8 cellular contexts compared by ENCODE assay signal in the genomic region with DNA sequence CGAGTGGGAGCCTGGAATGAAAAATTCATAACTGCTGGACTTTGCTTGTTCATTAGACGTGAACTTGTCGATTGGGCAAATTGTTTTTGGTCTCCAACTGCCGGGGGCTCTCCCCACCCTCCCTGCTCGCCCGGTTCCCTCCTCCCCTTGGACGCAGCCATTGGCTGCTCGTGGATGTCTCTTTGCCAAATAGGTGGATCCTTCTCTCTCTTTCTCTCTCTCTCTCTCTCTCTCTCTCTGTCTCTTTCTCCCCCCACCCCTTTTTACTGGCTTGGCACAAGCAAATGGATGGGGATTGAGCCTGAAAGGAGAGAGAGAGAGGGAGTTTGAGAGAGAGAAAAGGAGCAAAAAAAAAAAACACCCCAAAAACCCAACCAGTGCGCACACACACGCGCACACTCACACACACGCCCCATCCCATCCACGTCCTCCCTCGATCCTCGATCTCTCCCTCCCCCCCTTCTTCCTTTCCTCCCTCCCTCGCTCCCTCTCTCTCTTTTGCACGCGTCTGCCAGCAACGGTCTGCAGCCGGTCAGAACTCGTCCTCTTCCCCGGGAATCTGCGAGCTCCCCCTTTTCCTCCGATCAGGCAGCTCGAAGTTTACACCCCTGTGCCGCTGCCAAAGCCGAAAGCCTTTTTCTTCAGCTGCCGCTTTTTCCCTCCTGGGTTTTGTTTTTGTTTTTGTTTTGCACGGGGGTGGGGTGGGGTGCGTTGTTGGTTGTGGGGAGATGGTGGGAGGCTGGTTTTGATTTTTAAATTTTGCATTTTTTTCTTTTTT. TPM values are rescaled to one million over a fixed set of nuclear protein-coding genes. Genes with fewer than 3 reads are reported as not detected.
A peak's percentile ranks its signal among the peaks of the same experiment; 100 is the strongest.
DNase-seq lines count a peak whose midpoint lies in the region; ATAC-seq and TF ChIP-seq lines count a peak whose summit lies in the region.

No MANE protein-coding gene starts in this region.

- H3K4me3 Mint-ChIP-seq in activated naive CD4-positive, alpha-beta T cell treated with anti-CD3 and anti-CD28 coated beads for 36 hours = peak overlapping the region; percentile 70

- TF ChIP-seq POLR2A in adrenal gland (IDR thresholded peaks at IDR 0.05) = peak in 1 of 2 donors; percentile 44
- TF ChIP-seq POLR2A in heart left ventricle (IDR thresholded peaks at IDR 0.05) = no peak

- H3K27ac Mint-ChIP-seq in activated naive CD4-positive, alpha-beta T cell treated with anti-CD3 and anti-CD28 coated beads for 36 hours = no peak overlapping the region

- no peaks in the 10 kb centered on the region for H3K27me3 ChIP-seq in adrenal gland
- peaks cover 0 to 11% (median 0%) of the 10 kb centered on the region in 9 donors for H3K27me3 ChIP-seq in heart left ventricle
- H3K27me3 ChIP-seq in psoas muscle (ENCODE audit: insufficient read depth in 3 of 3, low read length in 2 of 3) = no peaks in the 10 kb centered on the region

- H3K4me3 ChIP-seq in adrenal gland (peak overlapping the region in 2 of 4 donors; percentile 32 to 56), heart left ventricle (peak overlapping the region in 11 of 12 donors; percentile 24 to 64 (median 50)), psoas muscle (peak overlapping the region; percentile 64)

- H3K27ac ChIP-seq in adrenal gland = peak overlapping the region; percentile 66 to 95 (median 87)
- peak overlapping the region; percentile 86 to 97 (median 93) for H3K27ac ChIP-seq in heart left ventricle
- peak overlapping the region; percentile 99 for H3K27ac ChIP-seq in psoas muscle

- H3K36me3 ChIP-seq in adrenal gland (replicated peaks in 1 of 2) (no peaks in the 10 kb centered on the region), heart left ventricle (peaks cover 0 to 15% (median 7%) of the 10 kb centered on the region in 9 donors), psoas muscle (ENCODE audit: insufficient read depth in 1 of 2, low read depth in 1 of 2) (peaks cover 0 to 8% of the 10 kb centered on the region in 2 donors)

- TF ChIP-seq CTCF in adrenal gland (IDR thresholded peaks at IDR 0.05) = peak in 1 of 6 experiments; percentile 39
- TF ChIP-seq CTCF in heart left ventricle (IDR thresholded peaks at IDR 0.05) = peak in 2 of 12 donors; percentile 2 to 3
- no peak for TF ChIP-seq CTCF in psoas muscle (IDR thresholded peaks at IDR 0.05)

- H3K4me1 ChIP-seq in adrenal gland (replicated peaks in 1 of 2) (peaks cover 19 to 49% of the 10 kb centered on the region in 2 donors), heart left ventricle (peaks cover 8 to 97% (median 81%) of the 10 kb centered on the region in 12 donors), psoas muscle (peaks cover 88% of the 10 kb centered on the region)

- peak; percentile 44 for DNase-seq in activated naive CD4-positive, alpha-beta T cell treated with anti-CD3 and anti-CD28 coated beads for 36 hours
- DNase-seq in activated naive CD4-positive, alpha-beta T cell (lab: John Stamatoyannopoulos, UW) = no peak
- peak; percentile 92 for DNase-seq in NCI-H2107 treated with DMSO at 0.1 percent for 48 hours (lab: John Stamatoyannopoulos, UW; ENCODE audit: unreplicated experiment)
- DNase-seq in adrenal gland = peak; percentile 78 to 93 (median 87)
- DNase-seq in heart left ventricle = peak; percentile 88 to 93 (median 90)
- DNase-seq in psoas muscle = peak; percentile 87 to 93

- CTCF ChIA-PET in activated naive CD4-positive, alpha-beta T cell treated with anti-CD3 and anti-CD28 coated beads for 36 hours (lab: Charles Lee) = interaction anchor here (0.9 to 1.6 kb wide), 5 partner anchors 10 to 58 kb away, joined by 3 to 7 read pairs (median 3); no protein-coding TSS in a partner anchor

- H3K4me1 Mint-ChIP-seq in activated naive CD4-positive, alpha-beta T cell treated with anti-CD3 and anti-CD28 coated beads for 36 hours (ENCODE audit: low read depth) = peaks cover 22% of the 10 kb centered on the region

- H3K9me3 ChIP-seq in adrenal gland (replicated peaks in 1 of 3) (no peaks in the 10 kb centered on the region), heart left ventricle (no peaks in the 10 kb centered on the region), psoas muscle (no peaks in the 10 kb centered on the region)

- H3K36me3 Mint-ChIP-seq in activated naive CD4-positive, alpha-beta T cell treated with anti-CD3 and anti-CD28 coated beads for 36 hours (ENCODE audit: low read depth) = peaks cover 8% of the 10 kb centered on the region

- intact Hi-C loops in activated naive CD4-positive, alpha-beta T cell treated with anti-CD3 and anti-CD28 coated beads for 36 hours (cut with micrococcal nuclease) = loop anchor here (1.0 kb wide), 1 partner anchor 10 kb away; no protein-coding TSS in a partner anchor
- intact Hi-C loops in adrenal gland (cut with DNase I) = no loop called here
- intact Hi-C loops in heart left ventricle (cut with DNase I) = loop anchor here in 5 of 10 donors (5.0 kb wide), 1 partner anchor 39 kb away; no protein-coding TSS in a partner anchor
- intact Hi-C loops in psoas muscle (cut with DNase I) = no loop called here

- peaks cover 7% of the 10 kb centered on the region for H3K27me3 Mint-ChIP-seq in activated naive CD4-positive, alpha-beta T cell treated with anti-CD3 and anti-CD28 coated beads for 36 hours (ENCODE audit: low read depth)

- WGBS in adrenal gland, 4 donors = 5 to 7% (median 6%) methylated on average over 30 of the region's 30 CpGs
- WGBS in heart left ventricle, 4 donors = 0 to 6% (median 2%) methylated on average over 30 of the region's 30 CpGs
- WGBS in psoas muscle, 3 donors = 1 to 2% (median 2%) methylated on average over 29 to 30 of the region's 30 CpGs

- ATAC-seq in heart left ventricle (peak; percentile 83 to 89 (median 84)), psoas muscle (peak; percentile 76 to 78 (median 76)), GM21423 (IDR thresholded peaks at IDR 0.05; ENCODE audit: unreplicated experiment) (no peak), GM18519 (IDR thresholded peaks at IDR 0.05; ENCODE audit: low FRiP score, unreplicated experiment) (no peak)

- no peaks in the 10 kb centered on the region for H3K9me3 Mint-ChIP-seq in activated naive CD4-positive, alpha-beta T cell treated with anti-CD3 and anti-CD28 coated beads for 36 hours

RNA-seq across cellular contexts. Expression of a gene that starts 27.8 kb away (rescaled TPM):
- total RNA-seq in activated naive CD4-positive, alpha-beta T cell treated with anti-CD3 and anti-CD28 coated beads for 36 hours = 1 to 10 TPM; 6.2 to 6.4 TPM
- total RNA-seq in adrenal gland (10 to 100 TPM; 25.6 to 72.8 (median 36.5) TPM), heart left ventricle (100 to 1,000 TPM in 8 of 9 donors, 10 to 100 TPM in 1; 81.4 to 147 (median 122) TPM), psoas muscle (100 to 1,000 TPM; 220 to 347 (median 268) TPM)
- polyA plus RNA-seq in adrenal gland (10 to 100 TPM in 1 of 3 donors, 1 to 10 TPM in 2; 4.9 to 18.0 (median 9.4) TPM), heart left ventricle (10 to 100 TPM; 42.1 to 55.2 TPM), psoas muscle (100 to 1,000 TPM in 1 of 3 donors, 10 to 100 TPM in 2; 22.2 to 158 (median 43.8) TPM)

RNA-seq across cellular contexts. Expression of a gene that starts 53.7 kb away (rescaled TPM):
- not detected for total RNA-seq in activated naive CD4-positive, alpha-beta T cell treated with anti-CD3 and anti-CD28 coated beads for 36 hours
- total RNA-seq in adrenal gland (1 to 10 TPM in 5 of 8 donors, under 1 TPM in 3; 0.35 to 2.3 (median 1.3) TPM), heart left ventricle (10 to 100 TPM in 4 of 9 donors, 1 to 10 TPM in 5; 2.9 to 13.6 (median 9.0) TPM), psoas muscle (under 1 TPM in 1 of 4 donors, not detected in 3; 0.26 TPM)
- polyA plus RNA-seq in adrenal gland (under 1 TPM; 0.27 to 0.34 (median 0.32) TPM), heart left ventricle (1 to 10 TPM; 1.4 to 4.7 TPM), psoas muscle (not detected)

Comparison
In these comparisons a context has a peak if more than half of its experiments do, and no peak if none do; other contexts are left out.
1. DNase-seq: peak in activated naive CD4-positive, alpha-beta T cell treated with anti-CD3 and anti-CD28 coated beads for 36 hours (single experiment), NCI-H2107 treated with DMSO at 0.1 percent for 48 hours (single experiment), adrenal gland (7 of 7), heart left ventricle (5 of 5) and psoas muscle (2 of 2); none in activated naive CD4-positive, alpha-beta T cell (0 of 4).
2. ATAC-seq: peak in heart left ventricle (4 of 4) and psoas muscle (4 of 4); none in GM21423 (single experiment) and GM18519 (single experiment).
3. Peak in every context shown above with its lines, with median percentiles within 50 percentile points of each other: H3K27ac ChIP-seq.